8 cellular contexts compared by ENCODE assay signal in the genomic region with DNA sequence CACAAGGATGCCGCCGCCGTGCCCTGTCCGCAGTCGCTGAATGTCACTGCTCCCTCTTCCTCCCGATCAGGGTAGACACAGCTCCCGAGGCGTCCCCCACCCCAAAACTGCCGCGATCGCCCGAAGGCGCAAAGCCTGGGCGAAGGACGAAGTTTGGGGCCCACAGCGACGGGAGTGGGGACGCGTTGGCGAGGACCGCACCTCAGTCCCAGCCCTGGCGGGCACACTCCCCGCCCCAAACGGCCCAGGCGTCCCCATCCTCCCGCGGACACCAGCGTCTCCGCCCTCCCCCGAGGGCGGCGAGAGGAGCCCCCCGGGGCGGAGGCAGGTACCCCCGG. TPM values are rescaled to one million over a fixed set of nuclear protein-coding genes. Genes with fewer than 3 reads are reported as not detected.
DNase-seq lines count a peak whose midpoint lies in the region; ATAC-seq and TF ChIP-seq lines count a peak whose summit lies in the region.

No MANE protein-coding gene starts in this region.

- CTCF ChIA-PET in A673 (lab: Charles Lee) = no interaction called here
- CTCF ChIA-PET in WTC11 (lab: Charles Lee) = interaction anchor here (0.5 to 0.7 kb wide), 3 partner anchors 45 to 411 kb away, joined by 3 to 5 read pairs (median 4); a partner anchor contains a TSS

- H3K36me3 ChIP-seq in A673 (ENCODE audit: insufficient read depth, low read length, poor library complexity, severe bottlenecking) = no peaks in the 10 kb centered on the region
- H3K36me3 ChIP-seq in H7 (replicated peaks; ENCODE audit: control insufficient read depth, insufficient read depth, low read length) = no peaks in the 10 kb centered on the region
- H3K36me3 ChIP-seq in ectodermal cell (ENCODE audit: control insufficient read depth, insufficient read depth, low read length) = no peaks in the 10 kb centered on the region
- H3K36me3 ChIP-seq in mucosa of descending colon (ENCODE audit: low read depth) = peaks cover 4% of the 10 kb centered on the region

- no TSS peak for BruUV-seq in A673 (replicated peaks; lab: Mats Ljungman, UMichigan)

- H3K27me3 ChIP-seq in A673 (replicated peaks; ENCODE audit: insufficient read depth, low read depth, low read length, poor library complexity) = peaks cover 4% of the 10 kb centered on the region
- no peaks in the 10 kb centered on the region for H3K27me3 ChIP-seq in H7 (ENCODE audit: control insufficient read depth, insufficient read depth, low read length)
- H3K27me3 ChIP-seq in ectodermal cell (ENCODE audit: control insufficient read depth, insufficient read depth, low read length, poor library complexity, severe bottlenecking) = no peaks in the 10 kb centered on the region

- peak overlapping the region; percentile 76 for H3K27ac Mint-ChIP-seq in WTC11
- H3K27ac Mint-ChIP-seq in stimulated activated memory B cell treated with anti-CD40 and anti-IgM and Interleukin-4, amounts not matched to agents 10 μg/mL and 1 μg/mL and 100 μg/mL, for 72 hours = peak overlapping the region; percentile 81

- H3K4me3 Mint-ChIP-seq in WTC11 = peak overlapping the region; percentile 84
- peak overlapping the region; percentile 96 for H3K4me3 Mint-ChIP-seq in stimulated activated memory B cell treated with anti-CD40 and anti-IgM and Interleukin-4, amounts not matched to agents 10 μg/mL and 1 μg/mL and 100 μg/mL, for 72 hours

- 0 out of 2 replicates have a peak, but pooled peaks cover 3% of the 10 kb centered on the region for H3K36me3 Mint-ChIP-seq in WTC11
- peaks cover 6% of the 10 kb centered on the region for H3K36me3 Mint-ChIP-seq in stimulated activated memory B cell treated with anti-CD40 and anti-IgM and Interleukin-4, amounts not matched to agents 10 μg/mL and 1 μg/mL and 100 μg/mL, for 72 hours

- TF ChIP-seq CTCF in A673 (conservative IDR thresholded peaks at IDR 0.05; ENCODE audit: low read depth, low read length) (no peak), WTC11 (IDR thresholded peaks at IDR 0.05) (no peak), mucosa of descending colon (IDR thresholded peaks at IDR 0.05) (no peak)

- peak overlapping the region; percentile 93 for H3K4me3 ChIP-seq in A673 (ENCODE audit: low read depth, low read length, poor library complexity, severe bottlenecking)
- H3K4me3 ChIP-seq in H7 (ENCODE audit: insufficient read depth, low read depth, low read length) = peak overlapping the region; percentile 94
- H3K4me3 ChIP-seq in ectodermal cell (ENCODE audit: insufficient read depth, low read depth, low read length) = peak overlapping the region; percentile 83
- H3K4me3 ChIP-seq in mucosa of descending colon = peak overlapping the region; percentile 57

- 0 to 1% methylated on average over 35 of the region's 35 CpGs for WGBS in ectodermal cell, 2 experiments

- peaks cover 17% of the 10 kb centered on the region for H3K4me1 ChIP-seq in A673 (ENCODE audit: insufficient read depth, low read length, poor library complexity, severe bottlenecking)
- H3K4me1 ChIP-seq in ectodermal cell (ENCODE audit: control insufficient read depth, insufficient read depth, low read length) = no peaks in the 10 kb centered on the region
- H3K4me1 ChIP-seq in mucosa of descending colon (ENCODE audit: low read depth) = peaks cover 12% of the 10 kb centered on the region

- ATAC-seq in WTC11 (no peak), mucosa of descending colon (no peak), GM18861 (IDR thresholded peaks at IDR 0.05; ENCODE audit: unreplicated experiment) (no peak), GM19452 (IDR thresholded peaks at IDR 0.05; ENCODE audit: unreplicated experiment) (no peak)
- peak; percentile 1 for ATAC-seq in stimulated activated memory B cell treated with anti-CD40 and anti-IgM and Interleukin-4, amounts not matched to agents 10 μg/mL and 1 μg/mL and 100 μg/mL, for 72 hours

- H3K27ac ChIP-seq in A673 (ENCODE audit: low read depth, low read length, poor library complexity, severe bottlenecking) = no peak overlapping the region
- no peak overlapping the region for H3K27ac ChIP-seq in ectodermal cell (ENCODE audit: insufficient read depth, low read depth, low read length, poor library complexity, severe bottlenecking)

- DNase-seq in A673 (ENCODE audit: low spot score) (peak; percentile 31), H7 (no peak), WTC11 (ENCODE audit: low spot score) (peak; percentile 41), mucosa of descending colon (peak; percentile 44 to 77 (median 73))

- H3K4me1 Mint-ChIP-seq in WTC11 = peaks cover 45% of the 10 kb centered on the region
- H3K4me1 Mint-ChIP-seq in stimulated activated memory B cell treated with anti-CD40 and anti-IgM and Interleukin-4, amounts not matched to agents 10 μg/mL and 1 μg/mL and 100 μg/mL, for 72 hours = peaks cover 38% of the 10 kb centered on the region

- H3K9me3 ChIP-seq in A673 (ENCODE audit: low read depth, low read length, poor library complexity, severe bottlenecking) (no peaks in the 10 kb centered on the region), ectodermal cell (ENCODE audit: control insufficient read depth, low read length) (no peaks in the 10 kb centered on the region), mucosa of descending colon (no peaks in the 10 kb centered on the region)

- intact Hi-C loops in A673 (cut with micrococcal nuclease; ENCODE audit: unreplicated experiment) (loop anchor here (5.0 to 10.0 kb wide), 3 partner anchors 190 to 558 kb away; no protein-coding TSS in a partner anchor), mucosa of descending colon (cut with DNase I, micrococcal nuclease) (no loop called here)

- POLR2A ChIA-PET in A673 (lab: Charles Lee; ENCODE audit: low non-redundant PET) = interaction anchor here (0.6 kb wide), 1 partner anchor 8 kb away, joined by 3 read pairs; no protein-coding TSS in a partner anchor
- POLR2A ChIA-PET in WTC11 (lab: Charles Lee) = interaction anchor here (0.6 to 1.0 kb wide), 3 partner anchors 13 to 1013 kb away, joined by 4 to 6 read pairs (median 4); no protein-coding TSS in a partner anchor

- H3K9me3 Mint-ChIP-seq in WTC11 = no peaks in the 10 kb centered on the region
- peaks cover 5% of the 10 kb centered on the region for H3K9me3 Mint-ChIP-seq in stimulated activated memory B cell treated with anti-CD40 and anti-IgM and Interleukin-4, amounts not matched to agents 10 μg/mL and 1 μg/mL and 100 μg/mL, for 72 hours

- no peaks in the 10 kb centered on the region for H3K27me3 Mint-ChIP-seq in WTC11 (ENCODE audit: low read depth)
- no peaks in the 10 kb centered on the region for H3K27me3 Mint-ChIP-seq in stimulated activated memory B cell treated with anti-CD40 and anti-IgM and Interleukin-4, amounts not matched to agents 10 μg/mL and 1 μg/mL and 100 μg/mL, for 72 hours

TF ChIP-seq in WTC11, 78 proteins besides CTCF, POLR2A, EP300 and RAD21:
- TF ChIP-seq IRF2 (CRISPR knock-in tag; IDR thresholded peaks at IDR 0.05; ENCODE audit: borderline replicate concordance, low read depth) (no peak), ZNF423 (CRISPR knock-in tag; IDR thresholded peaks at IDR 0.05) (peak; percentile 53; the same call in 1 of the 2 replicates)

RNA-seq across cellular contexts. Expression of a gene that starts 1.4 kb away (rescaled TPM):
- 21.8 and 22.2 TPM in 2 replicates for total RNA-seq in A673 (2021)
- total RNA-seq in H7 (2014; rRNA removed; shearing (Covaris generic)) = 5.2 and 11.2 TPM in 2 replicates
- 18.5 to 24.2 TPM (median 19.8 TPM) in 3 replicates for total RNA-seq in WTC11 (2021)
- 17.2 TPM for polyA plus RNA-seq in ectodermal cell (2013, experiment 1 of 4)
- 22.7 TPM for polyA plus RNA-seq in ectodermal cell (2013, experiment 2 of 4)
- polyA plus RNA-seq in ectodermal cell (2013, experiment 3 of 4) = 14.3 TPM
- polyA plus RNA-seq in ectodermal cell (2013, experiment 4 of 4) = 16.8 TPM
- total RNA-seq in mucosa of descending colon = 10 to 100 TPM; 29.5 to 60.5 (median 39.3) TPM
